ENCODE assay signal across 8 cellular contexts in the genomic region with DNA sequence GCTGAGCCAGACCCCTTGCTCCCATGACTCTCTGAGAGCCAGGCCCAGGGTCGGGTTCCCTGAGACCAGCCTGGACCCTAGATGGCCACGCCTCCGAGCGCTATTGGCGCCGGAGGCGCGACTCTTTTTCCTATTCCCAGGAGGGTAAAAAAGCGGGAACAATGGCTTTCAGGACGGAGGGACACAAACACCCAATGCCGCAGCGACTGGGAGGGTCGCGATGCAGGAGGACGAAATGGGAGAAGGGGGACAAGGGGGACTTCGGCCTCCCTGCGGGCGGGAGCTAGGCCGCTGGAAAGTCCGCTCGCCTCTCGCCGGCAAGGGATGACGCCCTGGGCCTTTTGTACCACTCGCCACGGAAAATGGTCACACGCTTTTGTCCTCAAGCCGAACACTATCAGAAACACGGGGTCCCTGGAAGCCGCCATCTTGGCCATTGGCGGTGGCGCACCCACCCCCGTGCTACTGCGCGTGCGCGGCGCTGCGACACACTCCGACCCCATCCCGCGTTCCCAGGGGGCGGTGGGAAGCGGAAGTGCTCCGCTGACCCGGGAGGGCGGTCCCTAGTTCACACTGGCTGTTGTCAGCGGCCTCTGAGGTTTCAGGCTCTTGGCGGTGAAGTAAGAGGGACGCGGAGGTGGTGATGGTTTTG.
A peak's percentile ranks its signal among the peaks of the same experiment; 100 is the strongest.
DNase-seq lines count a peak whose midpoint lies in the region; ATAC-seq and TF ChIP-seq lines count a peak whose summit lies in the region.

No MANE protein-coding gene starts in this region.

- H3K79me2 ChIP-seq in DOHH2 (ENCODE audit: control insufficient read depth, low read length): peaks cover 12% of the 10 kb centered on the region

- H3F3A ChIP-seq in DOHH2 (ENCODE audit: control insufficient read depth, insufficient read depth): no peaks in the 10 kb centered on the region

- H3K4me3 Mint-ChIP-seq in nephron: peak overlapping the region; percentile 95

- peak; percentile 50 for DNase-seq in KG1 (lab: John Stamatoyannopoulos, UW)
- DNase-seq in RPMI7951 (ENCODE audit: low read depth): peak; percentile 85
- DNase-seq in activated T-helper 9 cell treated with anti-CD3 and anti-CD28 coated beads, Interleukin-2, amount 50 U/mL, for 16 hours (ENCODE audit: low read depth): peak; percentile 75
- DNase-seq in fibroblast of the aortic adventitia (ENCODE audit: low read depth): peak; percentile 64
- DNase-seq in stimulated activated naive CD8-positive, alpha-beta T cell treated with anti-CD3 and anti-CD28 coated beads, Interleukin-15, Interleukin-2, amounts not matched to agents 100 U/mL and 50 U/mL, for 24 hours: peak; percentile 89

- peaks cover 10% of the 10 kb centered on the region for H3K36me3 Mint-ChIP-seq in nephron (ENCODE audit: low read depth)

- peak; percentile 94 for ATAC-seq in GM21737 (IDR thresholded peaks at IDR 0.05; ENCODE audit: unreplicated experiment)
- ATAC-seq in stimulated activated naive CD8-positive, alpha-beta T cell treated with anti-CD3 and anti-CD28 coated beads, Interleukin-15, Interleukin-2, amounts not matched to agents 100 U/mL and 50 U/mL, for 24 hours: peak; percentile 92

- TF ChIP-seq CTCF in DOHH2 (IDR thresholded peaks at IDR 0.05; ENCODE audit: low read depth, low read length, poor library complexity, severe bottlenecking): no peak
- no peak for TF ChIP-seq CTCF in fibroblast of the aortic adventitia (IDR thresholded peaks at IDR 0.05; ENCODE audit: insufficient read depth, low read length)
- TF ChIP-seq CTCF in nephron (IDR thresholded peaks at IDR 0.05; ENCODE audit: unreplicated experiment in 3 of 3): no peak

- H3K9me2 ChIP-seq in DOHH2 (replicated peaks; ENCODE audit: control insufficient read depth, low read length): no peaks in the 10 kb centered on the region

- peaks cover 7% of the 10 kb centered on the region for H3K9me3 Mint-ChIP-seq in nephron

- no peaks in the 10 kb centered on the region for H3K27me3 ChIP-seq in DOHH2 (ENCODE audit: control insufficient read depth, low read length)

- H3K27ac ChIP-seq in DOHH2 (ENCODE audit: low read depth, low read length): peak overlapping the region; percentile 40

- no peaks in the 10 kb centered on the region for H4K20me1 ChIP-seq in DOHH2 (ENCODE audit: control insufficient read depth, insufficient read depth, low read depth, low read length)

- H3K36me3 ChIP-seq in DOHH2 (ENCODE audit: control insufficient read depth, low read length): peaks cover 11% of the 10 kb centered on the region; the same call in 1 of the 2 replicates

- H3K4me3 ChIP-seq in DOHH2 (ENCODE audit: low read length) (peak overlapping the region; percentile 88), fibroblast of the aortic adventitia (ENCODE audit: low read depth, low read length) (peak overlapping the region; percentile 81)

- H3K27ac Mint-ChIP-seq in nephron: peak overlapping the region; percentile 87 to 98 (median 98)

- H3K27me3 Mint-ChIP-seq in nephron (ENCODE audit: low read depth): peaks cover 4% of the 10 kb centered on the region

- H3K4me2 ChIP-seq in DOHH2 (ENCODE audit: low read length): peak overlapping the region; percentile 77

- no peaks in the 10 kb centered on the region for H3K9me3 ChIP-seq in DOHH2 (ENCODE audit: control insufficient read depth, insufficient read depth, low read length)

- H3K4me1 Mint-ChIP-seq in nephron: no peaks in the 10 kb centered on the region

- H3K4me1 ChIP-seq in DOHH2 (ENCODE audit: control insufficient read depth, low read length): peaks cover 4% of the 10 kb centered on the region

Comparison
In these comparisons a context has a peak if more than half of its experiments do, and no peak if none do; other contexts are left out.
1. Peak in every context shown above with its lines: DNase-seq, ATAC-seq, H3K4me3 ChIP-seq and H3K27ac ChIP-seq.